In genomic region chr4:13611283-13611842, GRCh38 we compare ENCODE assay signal across 1 cellular context.
A peak's percentile ranks its signal among the peaks of the same experiment; 100 is the strongest.
TF ChIP-seq lines count a peak whose summit lies in the region.

No MANE protein-coding gene starts in this region.

TF ChIP-seq in GM12878, 131 proteins besides CTCF, POLR2A, EP300 and RAD21 (continued from another document and continues in another):
- TF ChIP-seq, protein P1, sequence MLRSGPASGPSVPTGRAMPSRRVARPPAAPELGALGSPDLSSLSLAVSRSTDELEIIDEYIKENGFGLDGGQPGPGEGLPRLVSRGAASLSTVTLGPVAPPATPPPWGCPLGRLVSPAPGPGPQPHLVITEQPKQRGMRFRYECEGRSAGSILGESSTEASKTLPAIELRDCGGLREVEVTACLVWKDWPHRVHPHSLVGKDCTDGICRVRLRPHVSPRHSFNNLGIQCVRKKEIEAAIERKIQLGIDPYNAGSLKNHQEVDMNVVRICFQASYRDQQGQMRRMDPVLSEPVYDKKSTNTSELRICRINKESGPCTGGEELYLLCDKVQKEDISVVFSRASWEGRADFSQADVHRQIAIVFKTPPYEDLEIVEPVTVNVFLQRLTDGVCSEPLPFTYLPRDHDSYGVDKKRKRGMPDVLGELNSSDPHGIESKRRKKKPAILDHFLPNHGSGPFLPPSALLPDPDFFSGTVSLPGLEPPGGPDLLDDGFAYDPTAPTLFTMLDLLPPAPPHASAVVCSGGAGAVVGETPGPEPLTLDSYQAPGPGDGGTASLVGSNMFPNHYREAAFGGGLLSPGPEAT (IDR thresholded peaks at IDR 0.05; ENCODE audit: low read depth): peak; percentile 86
- TF ChIP-seq POLR2AphosphoS5 (IDR thresholded peaks at IDR 0.05; ENCODE audit: low read length): peak; percentile 72
- no peak for TF ChIP-seq ASH2L (IDR thresholded peaks at IDR 0.05; ENCODE audit: borderline replicate concordance, low read depth)
- no peak for TF ChIP-seq ZNF592 (IDR thresholded peaks at IDR 0.05)
- TF ChIP-seq, protein P2, sequence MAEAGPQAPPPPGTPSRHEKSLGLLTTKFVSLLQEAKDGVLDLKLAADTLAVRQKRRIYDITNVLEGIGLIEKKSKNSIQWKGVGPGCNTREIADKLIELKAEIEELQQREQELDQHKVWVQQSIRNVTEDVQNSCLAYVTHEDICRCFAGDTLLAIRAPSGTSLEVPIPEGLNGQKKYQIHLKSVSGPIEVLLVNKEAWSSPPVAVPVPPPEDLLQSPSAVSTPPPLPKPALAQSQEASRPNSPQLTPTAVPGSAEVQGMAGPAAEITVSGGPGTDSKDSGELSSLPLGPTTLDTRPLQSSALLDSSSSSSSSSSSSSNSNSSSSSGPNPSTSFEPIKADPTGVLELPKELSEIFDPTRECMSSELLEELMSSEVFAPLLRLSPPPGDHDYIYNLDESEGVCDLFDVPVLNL (IDR thresholded peaks at IDR 0.05; ENCODE audit: low read depth, low read length): no peak
- TF ChIP-seq, protein P3, sequence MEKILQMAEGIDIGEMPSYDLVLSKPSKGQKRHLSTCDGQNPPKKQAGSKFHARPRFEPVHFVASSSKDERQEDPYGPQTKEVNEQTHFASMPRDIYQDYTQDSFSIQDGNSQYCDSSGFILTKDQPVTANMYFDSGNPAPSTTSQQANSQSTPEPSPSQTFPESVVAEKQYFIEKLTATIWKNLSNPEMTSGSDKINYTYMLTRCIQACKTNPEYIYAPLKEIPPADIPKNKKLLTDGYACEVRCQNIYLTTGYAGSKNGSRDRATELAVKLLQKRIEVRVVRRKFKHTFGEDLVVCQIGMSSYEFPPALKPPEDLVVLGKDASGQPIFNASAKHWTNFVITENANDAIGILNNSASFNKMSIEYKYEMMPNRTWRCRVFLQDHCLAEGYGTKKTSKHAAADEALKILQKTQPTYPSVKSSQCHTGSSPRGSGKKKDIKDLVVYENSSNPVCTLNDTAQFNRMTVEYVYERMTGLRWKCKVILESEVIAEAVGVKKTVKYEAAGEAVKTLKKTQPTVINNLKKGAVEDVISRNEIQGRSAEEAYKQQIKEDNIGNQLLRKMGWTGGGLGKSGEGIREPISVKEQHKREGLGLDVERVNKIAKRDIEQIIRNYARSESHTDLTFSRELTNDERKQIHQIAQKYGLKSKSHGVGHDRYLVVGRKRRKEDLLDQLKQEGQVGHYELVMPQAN (conservative IDR thresholded peaks at IDR 0.05): no peak
- TF ChIP-seq BRCA1 (IDR thresholded peaks at IDR 0.05; ENCODE audit: low read depth, low read length): no peak
- TF ChIP-seq RB1 (IDR thresholded peaks at IDR 0.05; ENCODE audit: borderline replicate concordance): no peak
- TF ChIP-seq CREB1 (IDR thresholded peaks at IDR 0.05; ENCODE audit: low read depth): no peak
- no peak for TF ChIP-seq SRF (IDR thresholded peaks at IDR 0.05; ENCODE audit: low read depth in 2 of 2, low read length in 2 of 2)
- TF ChIP-seq ETV6 (conservative IDR thresholded peaks at IDR 0.05 in 1 of 2, IDR thresholded peaks at IDR 0.05 in 1 of 2; ENCODE audit: borderline replicate concordance in 1 of 2, low read depth in 1 of 2): no peak
- TF ChIP-seq, protein P4, sequence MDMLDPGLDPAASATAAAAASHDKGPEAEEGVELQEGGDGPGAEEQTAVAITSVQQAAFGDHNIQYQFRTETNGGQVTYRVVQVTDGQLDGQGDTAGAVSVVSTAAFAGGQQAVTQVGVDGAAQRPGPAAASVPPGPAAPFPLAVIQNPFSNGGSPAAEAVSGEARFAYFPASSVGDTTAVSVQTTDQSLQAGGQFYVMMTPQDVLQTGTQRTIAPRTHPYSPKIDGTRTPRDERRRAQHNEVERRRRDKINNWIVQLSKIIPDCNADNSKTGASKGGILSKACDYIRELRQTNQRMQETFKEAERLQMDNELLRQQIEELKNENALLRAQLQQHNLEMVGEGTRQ (IDR thresholded peaks at IDR 0.05; ENCODE audit: borderline replicate concordance, low read depth, low read length): peak; percentile 42
- no peak for TF ChIP-seq EZH2 (IDR thresholded peaks at IDR 0.05; ENCODE audit: borderline replicate concordance, control insufficient read depth, low read depth, low read length)
- TF ChIP-seq NFIC (IDR thresholded peaks at IDR 0.05; ENCODE audit: low read depth, low read length): no peak
- TF ChIP-seq, protein P5, sequence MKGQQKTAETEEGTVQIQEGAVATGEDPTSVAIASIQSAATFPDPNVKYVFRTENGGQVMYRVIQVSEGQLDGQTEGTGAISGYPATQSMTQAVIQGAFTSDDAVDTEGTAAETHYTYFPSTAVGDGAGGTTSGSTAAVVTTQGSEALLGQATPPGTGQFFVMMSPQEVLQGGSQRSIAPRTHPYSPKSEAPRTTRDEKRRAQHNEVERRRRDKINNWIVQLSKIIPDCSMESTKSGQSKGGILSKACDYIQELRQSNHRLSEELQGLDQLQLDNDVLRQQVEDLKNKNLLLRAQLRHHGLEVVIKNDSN (IDR thresholded peaks at IDR 0.05; ENCODE audit: borderline replicate concordance, extremely low read length, insufficient read depth, low read depth, low read length): no peak
- TF ChIP-seq BHLHE40 (IDR thresholded peaks at IDR 0.05; ENCODE audit: borderline replicate concordance in 1 of 2, low read depth in 2 of 2, low read length in 1 of 2): 0 out of 4 replicates have a peak, but pooled peaks of 1 of the 2 experiments have one; percentile 28
- no peak for TF ChIP-seq CBX3 (IDR thresholded peaks at IDR 0.05; ENCODE audit: borderline replicate concordance, low read depth)
- TF ChIP-seq YY1 (IDR thresholded peaks at IDR 0.05; ENCODE audit: low read depth, low read length): no peak
- peak; percentile 23; the same call in 1 of the 2 replicates for TF ChIP-seq CREM (IDR thresholded peaks at IDR 0.05; ENCODE audit: low read depth)
- TF ChIP-seq TCF7 (IDR thresholded peaks at IDR 0.05; ENCODE audit: borderline replicate concordance): no peak
- no peak for TF ChIP-seq SMC3 (IDR thresholded peaks at IDR 0.05; ENCODE audit: borderline replicate concordance, low read length)
- TF ChIP-seq HCFC1 (IDR thresholded peaks at IDR 0.05; ENCODE audit: low read length): no peak
- TF ChIP-seq, protein P6, sequence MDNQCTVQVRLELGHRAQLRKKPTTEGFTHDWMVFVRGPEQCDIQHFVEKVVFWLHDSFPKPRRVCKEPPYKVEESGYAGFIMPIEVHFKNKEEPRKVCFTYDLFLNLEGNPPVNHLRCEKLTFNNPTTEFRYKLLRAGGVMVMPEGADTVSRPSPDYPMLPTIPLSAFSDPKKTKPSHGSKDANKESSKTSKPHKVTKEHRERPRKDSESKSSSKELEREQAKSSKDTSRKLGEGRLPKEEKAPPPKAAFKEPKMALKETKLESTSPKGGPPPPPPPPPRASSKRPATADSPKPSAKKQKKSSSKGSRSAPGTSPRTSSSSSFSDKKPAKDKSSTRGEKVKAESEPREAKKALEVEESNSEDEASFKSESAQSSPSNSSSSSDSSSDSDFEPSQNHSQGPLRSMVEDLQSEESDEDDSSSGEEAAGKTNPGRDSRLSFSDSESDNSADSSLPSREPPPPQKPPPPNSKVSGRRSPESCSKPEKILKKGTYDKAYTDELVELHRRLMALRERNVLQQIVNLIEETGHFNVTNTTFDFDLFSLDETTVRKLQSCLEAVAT (IDR thresholded peaks at IDR 0.05): no peak
- TF ChIP-seq IKZF2 (IDR thresholded peaks at IDR 0.05): no peak
- TF ChIP-seq SREBF2 (IDR thresholded peaks at IDR 0.05; ENCODE audit: low read length): no peak
- no peak for TF ChIP-seq LARP7 (IDR thresholded peaks at IDR 0.05)
- TF ChIP-seq SUPT20H (IDR thresholded peaks at IDR 0.05; ENCODE audit: borderline replicate concordance, control insufficient read depth, low read depth, low read length): no peak
- peak; percentile 5 for TF ChIP-seq FOS (IDR thresholded peaks at IDR 0.05; ENCODE audit: borderline replicate concordance, extremely low read depth, insufficient read length)
- 0 out of 2 replicates have a peak, but pooled peaks have one; percentile 57 for TF ChIP-seq TCF3 (IDR thresholded peaks at IDR 0.05; ENCODE audit: borderline replicate concordance, insufficient read depth, low read depth, low read length)
- TF ChIP-seq SMAD5 (IDR thresholded peaks at IDR 0.05; ENCODE audit: low read depth): no peak
- no peak for TF ChIP-seq SIX5 (IDR thresholded peaks at IDR 0.05; ENCODE audit: low read depth, low read length, severe bottlenecking)
- TF ChIP-seq NRF1 (conservative IDR thresholded peaks at IDR 0.05; ENCODE audit: low read depth, low read length): no peak
- TF ChIP-seq, protein P7, sequence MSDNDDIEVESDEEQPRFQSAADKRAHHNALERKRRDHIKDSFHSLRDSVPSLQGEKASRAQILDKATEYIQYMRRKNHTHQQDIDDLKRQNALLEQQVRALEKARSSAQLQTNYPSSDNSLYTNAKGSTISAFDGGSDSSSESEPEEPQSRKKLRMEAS (IDR thresholded peaks at IDR 0.05; ENCODE audit: low read depth, low read length): peak; percentile 56; the same call in 1 of the 2 replicates
- no peak for TF ChIP-seq SKIL (IDR thresholded peaks at IDR 0.05; ENCODE audit: low read depth, poor library complexity, severe bottlenecking)
- no peak for TF ChIP-seq EGR1 (IDR thresholded peaks at IDR 0.05; ENCODE audit: borderline replicate concordance in 1 of 2, low read depth in 2 of 2, low read length in 2 of 2)
- no peak for TF ChIP-seq MYB (IDR thresholded peaks at IDR 0.05; ENCODE audit: borderline replicate concordance, low read depth, low read length)
- no peak for TF ChIP-seq BCL3 (IDR thresholded peaks at IDR 0.05; ENCODE audit: borderline replicate concordance, insufficient read depth, low read depth, low read length, poor library complexity, severe bottlenecking)
- TF ChIP-seq, protein P8, sequence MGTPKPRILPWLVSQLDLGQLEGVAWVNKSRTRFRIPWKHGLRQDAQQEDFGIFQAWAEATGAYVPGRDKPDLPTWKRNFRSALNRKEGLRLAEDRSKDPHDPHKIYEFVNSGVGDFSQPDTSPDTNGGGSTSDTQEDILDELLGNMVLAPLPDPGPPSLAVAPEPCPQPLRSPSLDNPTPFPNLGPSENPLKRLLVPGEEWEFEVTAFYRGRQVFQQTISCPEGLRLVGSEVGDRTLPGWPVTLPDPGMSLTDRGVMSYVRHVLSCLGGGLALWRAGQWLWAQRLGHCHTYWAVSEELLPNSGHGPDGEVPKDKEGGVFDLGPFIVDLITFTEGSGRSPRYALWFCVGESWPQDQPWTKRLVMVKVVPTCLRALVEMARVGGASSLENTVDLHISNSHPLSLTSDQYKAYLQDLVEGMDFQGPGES (IDR thresholded peaks at IDR 0.05): no peak
- TF ChIP-seq SMAD1 (IDR thresholded peaks at IDR 0.05; ENCODE audit: low read depth, partially characterized antibody): no peak
- no peak for TF ChIP-seq MYC (IDR thresholded peaks at IDR 0.05; ENCODE audit: insufficient read depth, insufficient read length, insufficient replicate concordance, low read length, severe bottlenecking)
- TF ChIP-seq GATAD2B (conservative IDR thresholded peaks at IDR 0.05; ENCODE audit: low read depth): no peak
- TF ChIP-seq DPF2 (IDR thresholded peaks at IDR 0.05): 0 out of 2 replicates have a peak, but pooled peaks have one; percentile 31
- TF ChIP-seq CBX5 (IDR thresholded peaks at IDR 0.05; ENCODE audit: low read depth): no peak
- TF ChIP-seq RCOR1 (conservative IDR thresholded peaks at IDR 0.05; ENCODE audit: low read depth, low read length): no peak
- TF ChIP-seq RFX5 (IDR thresholded peaks at IDR 0.05; ENCODE audit: low read depth, low read length): peak; percentile 80
- no peak for TF ChIP-seq ZNF384 (IDR thresholded peaks at IDR 0.05; ENCODE audit: borderline replicate concordance, low read depth, low read length)
- TF ChIP-seq TBL1XR1 (IDR thresholded peaks at IDR 0.05; ENCODE audit: low read depth, low read length): no peak
